ENCODE assay signal across 8 cellular contexts in genomic region chr22:29267462-29267857, GRCh38. TPM values are rescaled to one million over a fixed set of nuclear protein-coding genes. Genes with fewer than 3 reads are reported as not detected.
DNase-seq lines count a peak whose midpoint lies in the region; TF ChIP-seq lines count a peak whose summit lies in the region.

No MANE protein-coding gene starts in this region.

- CTCF ChIA-PET in activated CD4-positive, alpha-beta memory T cell treated with anti-CD3 and anti-CD28 coated beads, Interleukin-2, amount 10 ng/mL, durations not matched to agents 7 days and 5 days (lab: Charles Lee): interaction anchor here (0.7 kb wide), 2 partner anchors 9 to 65 kb away, joined by 3 to 4 read pairs; no protein-coding TSS in a partner anchor

- H3K4me1 Mint-ChIP-seq in T-helper 2 cell treated with Interferon-gamma antibody and Interleukin-4, amounts not matched to agents 5 μg/mL and 100 μg/mL, for 36 hours (ENCODE audit: low read depth): peaks cover 39% of the 10 kb centered on the region
- peaks cover 38% of the 10 kb centered on the region for H3K4me1 Mint-ChIP-seq in activated CD4-positive, alpha-beta memory T cell treated with anti-CD3 and anti-CD28 coated beads, Interleukin-2, amount 10 ng/mL, durations not matched to agents 7 days and 5 days

- no peak for DNase-seq in T-helper 2 cell treated with Interferon-gamma antibody and Interleukin-4, amounts not matched to agents 5 μg/mL and 100 μg/mL, for 36 hours (ENCODE audit: low spot score)
- DNase-seq in T-helper 2 cell: no peak
- no peak for DNase-seq in activated CD4-positive, alpha-beta memory T cell treated with anti-CD3 and anti-CD28 coated beads, Interleukin-2, amount 10 ng/mL, durations not matched to agents 7 days and 5 days
- no peak for DNase-seq in NCI-H524 (lab: John Stamatoyannopoulos, UW)
- no peak for DNase-seq in hepatic stellate cell (ENCODE audit: low spot score)
- no peak for DNase-seq in GM20000 (ENCODE audit: low spot score)

- H3K9me3 ChIP-seq in iPS-18c (ENCODE audit: control insufficient read depth, insufficient read depth, low read length): no peaks in the 10 kb centered on the region

- peak overlapping the region; percentile 98 for H3K27ac Mint-ChIP-seq in T-helper 2 cell treated with Interferon-gamma antibody and Interleukin-4, amounts not matched to agents 5 μg/mL and 100 μg/mL, for 36 hours
- peak overlapping the region; percentile 95 for H3K27ac Mint-ChIP-seq in activated CD4-positive, alpha-beta memory T cell treated with anti-CD3 and anti-CD28 coated beads, Interleukin-2, amount 10 ng/mL, durations not matched to agents 7 days and 5 days

- POLR2A ChIA-PET in activated CD4-positive, alpha-beta memory T cell treated with anti-CD3 and anti-CD28 coated beads, Interleukin-2, amount 10 ng/mL, durations not matched to agents 7 days and 5 days (lab: Charles Lee): interaction anchor here (0.7 to 2.9 kb wide), 11 partner anchors 10 to 1157 kb away, joined by 3 to 17 read pairs (median 3); partner anchors contain the start of genes AP1B1, EMID1 and XBP1

- no peaks in the 10 kb centered on the region for H3K9me3 Mint-ChIP-seq in T-helper 2 cell treated with Interferon-gamma antibody and Interleukin-4, amounts not matched to agents 5 μg/mL and 100 μg/mL, for 36 hours
- H3K9me3 Mint-ChIP-seq in activated CD4-positive, alpha-beta memory T cell treated with anti-CD3 and anti-CD28 coated beads, Interleukin-2, amount 10 ng/mL, durations not matched to agents 7 days and 5 days: no peaks in the 10 kb centered on the region

- peaks cover 3% of the 10 kb centered on the region for H3K27me3 Mint-ChIP-seq in T-helper 2 cell treated with Interferon-gamma antibody and Interleukin-4, amounts not matched to agents 5 μg/mL and 100 μg/mL, for 36 hours (ENCODE audit: low read depth)
- H3K27me3 Mint-ChIP-seq in activated CD4-positive, alpha-beta memory T cell treated with anti-CD3 and anti-CD28 coated beads, Interleukin-2, amount 10 ng/mL, durations not matched to agents 7 days and 5 days: no peaks in the 10 kb centered on the region

- no peak for TF ChIP-seq CTCF in GM20000 (IDR thresholded peaks at IDR 0.05; ENCODE audit: extremely low read depth, missing control alignments)

- H3K27ac ChIP-seq in temporal lobe (ENCODE audit: low read depth, low read length): peak overlapping the region; percentile 99

- H3K36me3 Mint-ChIP-seq in T-helper 2 cell treated with Interferon-gamma antibody and Interleukin-4, amounts not matched to agents 5 μg/mL and 100 μg/mL, for 36 hours (ENCODE audit: low read depth): peaks cover 46% of the 10 kb centered on the region
- H3K36me3 Mint-ChIP-seq in activated CD4-positive, alpha-beta memory T cell treated with anti-CD3 and anti-CD28 coated beads, Interleukin-2, amount 10 ng/mL, durations not matched to agents 7 days and 5 days (ENCODE audit: low read depth): peaks cover 55% of the 10 kb centered on the region

- H3K4me3 ChIP-seq in iPS-18c (ENCODE audit: insufficient read depth, low read depth, low read length): peak overlapping the region; percentile 99

- peak overlapping the region; percentile 93 for H3K4me3 Mint-ChIP-seq in T-helper 2 cell treated with Interferon-gamma antibody and Interleukin-4, amounts not matched to agents 5 μg/mL and 100 μg/mL, for 36 hours
- peak overlapping the region; percentile 94 for H3K4me3 Mint-ChIP-seq in activated CD4-positive, alpha-beta memory T cell treated with anti-CD3 and anti-CD28 coated beads, Interleukin-2, amount 10 ng/mL, durations not matched to agents 7 days and 5 days

RNA-seq across cellular contexts. Expression of gene RHBDD3, which starts 0.3 kb away (rescaled TPM):
- total RNA-seq in activated CD4-positive, alpha-beta memory T cell treated with anti-CD3 and anti-CD28 coated beads, Interleukin-2, amount 10 ng/mL, durations not matched to agents 7 days and 5 days: 10 to 100 TPM; 27.8 to 28.8 TPM
- total RNA-seq in temporal lobe: 16.2 TPM

RNA-seq across cellular contexts. Expression of gene EWSR1, which starts 0.6 kb away (rescaled TPM):
- 100 to 1,000 TPM; 308 to 311 TPM for total RNA-seq in activated CD4-positive, alpha-beta memory T cell treated with anti-CD3 and anti-CD28 coated beads, Interleukin-2, amount 10 ng/mL, durations not matched to agents 7 days and 5 days
- 122 TPM for total RNA-seq in temporal lobe

RNA-seq across cellular contexts. Expression of gene GAS2L1, which starts 39.0 kb away (rescaled TPM):
- total RNA-seq in activated CD4-positive, alpha-beta memory T cell treated with anti-CD3 and anti-CD28 coated beads, Interleukin-2, amount 10 ng/mL, durations not matched to agents 7 days and 5 days: 10 to 100 TPM; 22.5 to 23.4 TPM
- 3.7 TPM for total RNA-seq in temporal lobe

RNA-seq across cellular contexts. Expression of gene RASL10A, which starts 48.0 kb away (rescaled TPM):
- under 1 TPM; 0.38 to 0.78 TPM for total RNA-seq in activated CD4-positive, alpha-beta memory T cell treated with anti-CD3 and anti-CD28 coated beads, Interleukin-2, amount 10 ng/mL, durations not matched to agents 7 days and 5 days
- total RNA-seq in temporal lobe: 4.9 TPM
